ENCODE assay signal across 14 cellular contexts in the genomic region with DNA sequence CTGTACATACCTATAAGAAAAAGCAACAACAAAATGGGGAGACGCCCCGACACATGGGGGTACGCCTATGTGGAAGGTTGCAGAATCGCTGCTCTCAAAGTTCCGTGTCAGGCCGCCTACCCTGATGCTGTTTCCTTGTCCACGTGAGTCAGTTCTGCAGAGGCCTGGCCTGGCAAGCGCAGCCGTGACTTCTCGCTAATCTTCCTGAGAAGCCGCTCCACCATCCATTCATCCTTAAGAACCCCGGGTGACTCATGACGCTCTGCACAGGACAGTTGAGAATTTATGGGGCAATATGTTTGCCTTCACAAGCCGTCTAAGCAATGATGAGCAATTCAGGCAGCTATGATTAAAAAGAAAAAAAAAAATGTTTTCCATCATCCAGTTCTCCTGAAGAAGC.
DNase-seq lines count a peak whose midpoint lies in the region; ATAC-seq, FAIRE-seq and TF ChIP-seq lines count a peak whose summit lies in the region.
"Had no signal": no experiment of that assay in that cellular context is flagged by ENCODE, and none has a peak within 500 bp of the region (broad histone marks: within the 10 kb centered on the region; RNA-seq: fewer than 3 reads in every experiment).

No MANE protein-coding gene starts in this region.

- in situ Hi-C loops in ACHN (cut with HindIII; ENCODE audit: low pct_ligation_motif_present, low pct_unique_long_range_greater_than_20kb, low sequenced_read_pairs) = no loop called here

- H2AFZ ChIP-seq in astrocyte (ENCODE audit: low read depth, low read length) = peak overlapping the region; percentile 58
- H2AFZ ChIP-seq in keratinocyte (ENCODE audit: control insufficient read depth, low read length) = peak overlapping the region; percentile 51
- H2AFZ ChIP-seq: GM23338 had no signal

- no peak for TF ChIP-seq CTCF in astrocyte (IDR thresholded peaks at IDR 0.05; ENCODE audit: insufficient read depth, low read depth, low read length)
- no peak for TF ChIP-seq CTCF in keratinocyte (optimal IDR thresholded peaks at IDR 0.05 in 1 of 3, IDR thresholded peaks at IDR 0.05 in 1 of 3, conservative IDR thresholded peaks at IDR 0.05 in 1 of 3; ENCODE audit: extremely low read depth in 1 of 3, insufficient read depth in 2 of 3, low read length in 3 of 3)
- TF ChIP-seq CTCF in dorsolateral prefrontal cortex (IDR thresholded peaks at IDR 0.05 in 54 of 56, conservative IDR thresholded peaks at IDR 0.05 in 2 of 56; ENCODE audit: low read depth in 1 of 56, partially characterized antibody in 56 of 56) = no peak
- TF ChIP-seq CTCF in osteocyte (IDR thresholded peaks at IDR 0.05) = no peak

- CTCF ChIA-PET in HEK293T (lab: Yijun Ruan, JAX) = no interaction called here
- CTCF ChIA-PET in activated CD8-positive, alpha-beta T cell treated with anti-CD3 and anti-CD28 coated beads, Interleukin-2, amount 10 ng/mL, durations not matched to agents 7 days and 5 days (lab: Charles Lee) = no interaction called here

- no peaks in the 10 kb centered on the region for H3K27me3 ChIP-seq in astrocyte (ENCODE audit: insufficient read depth, low read length)
- H3K27me3 ChIP-seq in keratinocyte (ENCODE audit: control insufficient read depth, extremely low read depth, insufficient read depth, low read length) = no peaks in the 10 kb centered on the region
- H3K27me3 ChIP-seq in dorsolateral prefrontal cortex = peaks cover 0 to 10% (median 0%) of the 10 kb centered on the region in 45 donors
- H3K27me3 ChIP-seq: cardiac muscle cell had no signal

- H3K4me1 ChIP-seq in astrocyte (ENCODE audit: insufficient read depth, low read length) (peaks cover 28% of the 10 kb centered on the region), keratinocyte (ENCODE audit: control insufficient read depth, extremely low read depth, insufficient read depth, low read length) (peaks cover 50% of the 10 kb centered on the region)

- H3K9me3 Mint-ChIP-seq in astrocyte (ENCODE audit: unreplicated experiment) (peaks cover 7% of the 10 kb centered on the region), osteocyte (ENCODE audit: unreplicated experiment) (peaks cover 6% of the 10 kb centered on the region)
- no peaks in the 10 kb centered on the region for H3K9me3 Mint-ChIP-seq in activated CD8-positive, alpha-beta T cell treated with anti-CD3 and anti-CD28 coated beads, Interleukin-2, amount 10 ng/mL, durations not matched to agents 7 days and 5 days (ENCODE audit: insufficient read depth)
- H3K9me3 Mint-ChIP-seq: CD8-positive, alpha-beta T cell; GM23338 had no signal

- H3K36me3 ChIP-seq in astrocyte (ENCODE audit: insufficient read depth, low read length) (no peaks in the 10 kb centered on the region), keratinocyte (ENCODE audit: control insufficient read depth in 2 of 2, extremely low read depth in 1 of 2, insufficient read depth in 2 of 2, low read length in 2 of 2) (no peaks in the 10 kb centered on the region)
- H3K36me3 ChIP-seq: cardiac muscle cell had no signal

- no peaks in the 10 kb centered on the region for H3K9me1 ChIP-seq in keratinocyte (ENCODE audit: control insufficient read depth, extremely low read depth, insufficient read depth, low read length)

- H3K36me3 Mint-ChIP-seq in astrocyte (ENCODE audit: low read depth, unreplicated experiment) = no peaks in the 10 kb centered on the region
- H3K36me3 Mint-ChIP-seq in activated CD8-positive, alpha-beta T cell treated with anti-CD3 and anti-CD28 coated beads, Interleukin-2, amount 10 ng/mL, durations not matched to agents 7 days and 5 days (ENCODE audit: low read depth) = no peaks in the 10 kb centered on the region
- no peaks in the 10 kb centered on the region for H3K36me3 Mint-ChIP-seq in osteocyte (ENCODE audit: unreplicated experiment)
- H3K36me3 Mint-ChIP-seq: CD8-positive, alpha-beta T cell had no signal

- peak overlapping the region; percentile 9 for H3K9ac ChIP-seq in astrocyte (ENCODE audit: low read length)
- peak overlapping the region; percentile 62 for H3K9ac ChIP-seq in keratinocyte (ENCODE audit: control insufficient read depth, extremely low read depth, insufficient read depth, low read length)

- no peak overlapping the region for H3K4me3 ChIP-seq in astrocyte (ENCODE audit: insufficient read depth, low read depth, low read length)
- no peak overlapping the region for H3K4me3 ChIP-seq in keratinocyte (ENCODE audit: control insufficient read depth in 2 of 3, extremely low read depth in 1 of 3, insufficient read depth in 2 of 3, low read depth in 1 of 3, low read length in 3 of 3)
- no peak overlapping the region for H3K4me3 ChIP-seq in dorsolateral prefrontal cortex
- H3K4me3 ChIP-seq: cardiac muscle cell, GM23338 had no signal

- H3K9me3 ChIP-seq in astrocyte (ENCODE audit: insufficient read depth, low read depth, low read length) (no peaks in the 10 kb centered on the region), keratinocyte (ENCODE audit: control insufficient read depth, low read depth, low read length) (no peaks in the 10 kb centered on the region)

- H3K4me3 Mint-ChIP-seq in astrocyte (ENCODE audit: unreplicated experiment) (no peak overlapping the region), osteocyte (ENCODE audit: unreplicated experiment) (no peak overlapping the region)
- H3K4me3 Mint-ChIP-seq in activated CD8-positive, alpha-beta T cell treated with anti-CD3 and anti-CD28 coated beads, Interleukin-2, amount 10 ng/mL, durations not matched to agents 7 days and 5 days = no peak overlapping the region
- H3K4me3 Mint-ChIP-seq: CD8-positive, alpha-beta T cell; GM23338 had no signal

- FAIRE-seq in astrocyte (lab: Jason Lieb, UNC) (peak; percentile 84), keratinocyte (lab: Jason Lieb, UNC) (peak; percentile 98)

- peak overlapping the region; percentile 42 for H3K4me2 ChIP-seq in astrocyte (ENCODE audit: low read length)
- peak overlapping the region; percentile 38 for H3K4me2 ChIP-seq in keratinocyte (ENCODE audit: control insufficient read depth, extremely low read depth, insufficient read depth, low read depth, low read length)
- H3K4me2 ChIP-seq: GM23338 had no signal

- dilution Hi-C loops in keratinocyte (cut with MboI; ENCODE audit: extremely low pct_ligation_motif_present, low sequenced_read_pairs) = no loop called here

- H3K27ac Mint-ChIP-seq in astrocyte (ENCODE audit: unreplicated experiment) (no peak overlapping the region), osteocyte (ENCODE audit: unreplicated experiment) (no peak overlapping the region)
- H3K27ac Mint-ChIP-seq in activated CD8-positive, alpha-beta T cell treated with anti-CD3 and anti-CD28 coated beads, Interleukin-2, amount 10 ng/mL, durations not matched to agents 7 days and 5 days = no peak overlapping the region
- H3K27ac Mint-ChIP-seq: CD8-positive, alpha-beta T cell; GM23338 had no signal

- H3K4me1 Mint-ChIP-seq in astrocyte (ENCODE audit: low read depth, unreplicated experiment) = peaks cover 6% of the 10 kb centered on the region
- no peaks in the 10 kb centered on the region for H3K4me1 Mint-ChIP-seq in activated CD8-positive, alpha-beta T cell treated with anti-CD3 and anti-CD28 coated beads, Interleukin-2, amount 10 ng/mL, durations not matched to agents 7 days and 5 days (ENCODE audit: low read depth)
- peaks cover 19% of the 10 kb centered on the region for H3K4me1 Mint-ChIP-seq in osteocyte (ENCODE audit: unreplicated experiment)
- H3K4me1 Mint-ChIP-seq: GM23338 had no signal

- POLR2A ChIA-PET in HEK293T (lab: Yijun Ruan, JAX) = no interaction called here
- POLR2A ChIA-PET in activated CD8-positive, alpha-beta T cell treated with anti-CD3 and anti-CD28 coated beads, Interleukin-2, amount 10 ng/mL, durations not matched to agents 7 days and 5 days (lab: Charles Lee) = no interaction called here

- H4K20me1 ChIP-seq in astrocyte (ENCODE audit: insufficient read depth, low read length) = no peaks in the 10 kb centered on the region
- H4K20me1 ChIP-seq in keratinocyte (ENCODE audit: control insufficient read depth, extremely low read depth, insufficient read depth, low read length) = no peaks in the 10 kb centered on the region

- no peak for ATAC-seq in HG02642 (IDR thresholded peaks at IDR 0.05; ENCODE audit: poor library complexity, unreplicated experiment)
- ATAC-seq in activated CD8-positive, alpha-beta T cell treated with anti-CD3 and anti-CD28 coated beads, Interleukin-2, amount 10 ng/mL, durations not matched to agents 7 days and 5 days = no peak
- ATAC-seq: CD8-positive, alpha-beta T cell; GM23338 had no signal

- intact Hi-C loops in dorsolateral prefrontal cortex (cut with DNase I) = no loop called here

- H3K79me2 ChIP-seq in astrocyte (ENCODE audit: insufficient read depth, low read length) = no peaks in the 10 kb centered on the region
- H3K79me2 ChIP-seq in keratinocyte (ENCODE audit: control insufficient read depth, insufficient read depth, low read length) = no peaks in the 10 kb centered on the region

- peak overlapping the region; percentile 76 for H3K27ac ChIP-seq in astrocyte (ENCODE audit: low read depth, low read length)
- H3K27ac ChIP-seq in keratinocyte (ENCODE audit: control insufficient read depth, insufficient read depth, low read length) = peak overlapping the region; percentile 86
- no peak overlapping the region for H3K27ac ChIP-seq in dorsolateral prefrontal cortex
- H3K27ac ChIP-seq: cardiac muscle cell had no signal

- H3K27me3 Mint-ChIP-seq in astrocyte (ENCODE audit: low read depth, unreplicated experiment) = peaks cover 21% of the 10 kb centered on the region
- peaks cover 4% of the 10 kb centered on the region for H3K27me3 Mint-ChIP-seq in activated CD8-positive, alpha-beta T cell treated with anti-CD3 and anti-CD28 coated beads, Interleukin-2, amount 10 ng/mL, durations not matched to agents 7 days and 5 days (ENCODE audit: low read depth)
- H3K27me3 Mint-ChIP-seq in osteocyte (ENCODE audit: unreplicated experiment) = no peaks in the 10 kb centered on the region

- DNase-seq in ACHN (peak; percentile 83), HEK293T (ENCODE audit: extremely low spot score) (no peak), astrocyte (ENCODE audit: low read depth) (peak; percentile 100), keratinocyte (ENCODE audit: low read depth, low spot score) (no peak), dorsolateral prefrontal cortex (no peak), osteocyte (ENCODE audit: extremely low spot score, unreplicated experiment) (no peak)
- no peak for DNase-seq in activated CD8-positive, alpha-beta T cell treated with anti-CD3 and anti-CD28 coated beads, Interleukin-2, amount 10 ng/mL, durations not matched to agents 7 days and 5 days
- DNase-seq: CD8-positive, alpha-beta T cell; glutamatergic neuron; NCI-H1092 treated with DMSO at 0.1 percent for 48 hours; stimulated activated CD4-positive, alpha-beta T cell treated with anti-CD3 and anti-CD28 coated beads, Interleukin-12 subunit alpha, Interleukin-12 subunit beta, amount 100 ng/mL, for 4 hours had no signal

TF ChIP-seq in HEK293T, 16 proteins besides CTCF, POLR2A, EP300 and RAD21 (continues in another document):
- no peak for TF ChIP-seq TARDBP (IDR thresholded peaks at IDR 0.05)

Comparison
In these comparisons a context has a peak if more than half of its experiments do, and no peak if none do; other contexts are left out.
1. DNase-seq: peak in ACHN (single experiment) and astrocyte (single experiment); none in HEK293T (single experiment), keratinocyte (single experiment), activated CD8-positive, alpha-beta T cell treated with anti-CD3 and anti-CD28 coated beads, Interleukin-2, amount 10 ng/mL, durations not matched to agents 7 days and 5 days (single experiment), dorsolateral prefrontal cortex (0 of 10) and osteocyte (single experiment).
2. H3K27ac ChIP-seq: peak in astrocyte (single experiment) and keratinocyte (single experiment); none in dorsolateral prefrontal cortex (0 of 59).